ENCODE assay signal across 16 cellular contexts in the genomic region with DNA sequence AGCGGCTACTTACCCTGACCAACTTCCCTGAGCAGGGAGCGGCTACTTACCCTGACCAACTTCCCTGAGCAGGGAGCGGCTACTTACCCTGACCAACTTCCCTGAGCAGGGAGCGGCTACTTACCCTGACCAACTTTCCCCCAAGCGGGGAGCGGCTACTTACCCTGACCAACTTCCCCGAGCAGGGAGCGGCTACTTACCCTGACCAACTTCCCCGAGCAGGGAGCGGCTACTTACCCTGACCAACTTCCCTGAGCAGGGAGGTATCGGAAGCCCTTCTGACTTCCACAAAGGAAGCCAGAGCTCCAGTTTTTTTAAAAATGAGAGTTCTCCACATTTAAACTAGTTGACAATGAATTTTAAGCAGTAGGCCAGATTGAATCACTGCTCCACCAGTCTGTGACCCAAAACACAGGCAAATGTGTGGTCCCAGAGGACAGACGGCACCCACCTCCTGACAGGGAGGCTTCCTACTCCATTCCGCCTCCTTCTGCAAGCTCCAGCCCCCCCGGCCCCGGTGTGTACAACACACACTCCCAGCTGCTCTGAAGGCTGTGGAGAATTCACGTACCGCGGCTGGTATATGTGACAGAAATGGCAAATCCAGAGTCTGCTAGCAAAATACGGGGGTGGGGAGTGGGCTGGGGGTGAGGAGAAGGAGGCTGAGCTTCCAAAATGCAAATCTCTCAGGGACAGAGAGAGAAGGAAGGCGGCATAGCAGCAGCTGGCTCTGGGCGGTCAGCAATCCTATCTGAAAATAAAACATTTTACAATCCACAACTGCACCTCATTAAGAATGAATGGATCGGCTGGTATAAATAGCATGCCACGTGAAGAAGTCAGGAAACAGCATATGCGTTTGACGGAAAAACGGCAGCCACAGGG. TPM values are rescaled to one million over a fixed set of nuclear protein-coding genes. Genes with fewer than 3 reads are reported as not detected.
DNase-seq lines count a peak whose midpoint lies in the region; ATAC-seq, FAIRE-seq and TF ChIP-seq lines count a peak whose summit lies in the region.
"Had no signal": no experiment of that assay in that cellular context is flagged by ENCODE, and none has a peak within 500 bp of the region (broad histone marks: within the 10 kb centered on the region; RNA-seq: fewer than 3 reads in every experiment).

No MANE protein-coding gene starts in this region.

- no peak for TF ChIP-seq POLR2A in endothelial cell of umbilical vein (IDR thresholded peaks at IDR 0.05; ENCODE audit: low read depth, low read length)

- no peaks in the 10 kb centered on the region for H3K9me1 ChIP-seq in endothelial cell of umbilical vein (replicated peaks; ENCODE audit: control insufficient read depth, extremely low read depth, insufficient read depth, low read length)

- no peak overlapping the region for H3K4me3 ChIP-seq in RWPE2 (ENCODE audit: severe bottlenecking)
- peak overlapping the region in 2 of 3 experiments; percentile 22 to 25 for H3K4me3 ChIP-seq in endothelial cell of umbilical vein (replicated peaks in 1 of 3; ENCODE audit: insufficient read depth in 1 of 3, low read depth in 1 of 3, low read length in 3 of 3)
- H3K4me3 ChIP-seq in stomach smooth muscle (ENCODE audit: low read length in 2 of 2): no peak overlapping the region
- H3K4me3 ChIP-seq: cardiac muscle cell had no signal

- H3K79me2 ChIP-seq in endothelial cell of umbilical vein (ENCODE audit: control insufficient read depth, insufficient read depth, low read length): no peaks in the 10 kb centered on the region

- no TSS peak for BruUV-seq in endothelial cell of umbilical vein (replicated peaks; lab: Mats Ljungman, UMichigan)

- intact Hi-C loops in endothelial cell of umbilical vein (cut with micrococcal nuclease): loop anchor here (1.0 kb wide), 1 partner anchor 31 kb away; no protein-coding TSS in a partner anchor

- no peaks in the 10 kb centered on the region for H3K9me3 ChIP-seq in RWPE2 (ENCODE audit: severe bottlenecking)
- H3K9me3 ChIP-seq in endothelial cell of umbilical vein (replicated peaks; ENCODE audit: control insufficient read depth, insufficient read depth, low read length): no peaks in the 10 kb centered on the region
- H3K9me3 ChIP-seq in stomach smooth muscle (ENCODE audit: control insufficient read depth in 2 of 2, low read length in 2 of 2): no peaks in the 10 kb centered on the region

- TF ChIP-seq CTCF in RWPE2 (IDR thresholded peaks at IDR 0.05; ENCODE audit: poor library complexity, severe bottlenecking) (no peak), endothelial cell of umbilical vein (IDR thresholded peaks at IDR 0.05; ENCODE audit: extremely low read depth in 1 of 2, insufficient read depth in 1 of 2, low read depth in 1 of 2, low read length in 2 of 2) (no peak), D721Med (IDR thresholded peaks at IDR 0.05; ENCODE audit: insufficient read depth, missing control alignments) (no peak)

- H4K20me1 ChIP-seq in endothelial cell of umbilical vein (replicated peaks; ENCODE audit: control insufficient read depth, extremely low read depth, insufficient read depth, low read length): no peaks in the 10 kb centered on the region

- CTCF ChIA-PET in endothelial cell of umbilical vein (lab: Charles Lee): interaction anchor here (0.8 to 1.3 kb wide), 2 partner anchors 24 to 46 kb away, joined by 3 read pairs; no protein-coding TSS in a partner anchor

- peak overlapping the region; percentile 48 for H3K9ac ChIP-seq in endothelial cell of umbilical vein (replicated peaks; ENCODE audit: extremely low read depth, insufficient read depth, low read length)
- no peak overlapping the region for H3K9ac ChIP-seq in stomach smooth muscle (ENCODE audit: low read length in 2 of 2)

- H3K27me3 ChIP-seq in RWPE2 (ENCODE audit: insufficient read depth, poor library complexity, severe bottlenecking) (no peaks in the 10 kb centered on the region), endothelial cell of umbilical vein (ENCODE audit: control insufficient read depth in 2 of 2, insufficient read depth in 2 of 2, low read length in 2 of 2) (no peaks in the 10 kb centered on the region), stomach smooth muscle (ENCODE audit: control insufficient read depth in 1 of 2, insufficient read depth in 2 of 2, low read length in 2 of 2) (no peaks in the 10 kb centered on the region)
- H3K27me3 ChIP-seq: cardiac muscle cell had no signal

- peak; percentile 46 for DNase-seq in RWPE2 (ENCODE audit: low spot score)
- peak; percentile 46 for DNase-seq in endothelial cell of umbilical vein (ENCODE audit: low read depth, low spot score)
- peak; percentile 17 for DNase-seq in middle frontal gyrus (ENCODE audit: extremely low spot score, low spot score)
- no peak for DNase-seq in stimulated activated CD4-positive, alpha-beta T cell treated with anti-CD3 and anti-CD28 coated beads, Interleukin-12 subunit alpha, Interleukin-12 subunit beta, amount 100 ng/mL, for 4 hours
- no peak for DNase-seq in D721Med (ENCODE audit: insufficient read length, low spot score)
- no peak for DNase-seq in NCI-H1105 treated with DMSO at 0.1 percent for 48 hours (lab: John Stamatoyannopoulos, UW)
- DNase-seq: activated CD4-positive, alpha-beta T cell treated with anti-CD3 and anti-CD28 coated beads, Interleukin-2, amount 10 ng/mL, durations not matched to agents 7 days and 5 days; CD4-positive, alpha-beta memory T cell; GF-D8; stimulated activated CD4-positive, alpha-beta T cell treated with anti-CD3 and anti-CD28 coated beads, Interleukin-4, amount 100 ng/mL, for 1 hour; T-cell had no signal

- ATAC-seq in RWPE2 (ENCODE audit: low read depth) (no peak), GM21360 (IDR thresholded peaks at IDR 0.05; ENCODE audit: unreplicated experiment) (no peak)
- ATAC-seq: activated T-helper 17 cell treated with anti-CD3 and anti-CD28 coated beads, Interleukin-2, amount 50 U/mL, for 72 hours; T-cell had no signal

- H3K36me3 ChIP-seq in RWPE2 (ENCODE audit: low read depth) (no peaks in the 10 kb centered on the region), endothelial cell of umbilical vein (ENCODE audit: control insufficient read depth in 2 of 2, extremely low read depth in 1 of 2, insufficient read depth in 2 of 2, low read length in 2 of 2) (no peaks in the 10 kb centered on the region), stomach smooth muscle (ENCODE audit: control insufficient read depth in 2 of 2, insufficient read depth in 2 of 2, low read length in 2 of 2) (no peaks in the 10 kb centered on the region)
- H3K36me3 ChIP-seq: cardiac muscle cell had no signal

- POLR2A ChIA-PET in endothelial cell of umbilical vein (lab: Charles Lee): no interaction called here

- peak overlapping the region; percentile 82 for H2AFZ ChIP-seq in endothelial cell of umbilical vein (ENCODE audit: low read depth, low read length)

- dilution Hi-C loops in endothelial cell of umbilical vein (cut with MboI; ENCODE audit: extremely low pct_ligation_motif_present, low sequenced_read_pairs): no loop called here

- FAIRE-seq in endothelial cell of umbilical vein (lab: Jason Lieb, UNC) (peak; percentile 62), D721Med (lab: Jason Lieb, UNC) (no peak)

- no peaks in the 10 kb centered on the region for H3K4me1 ChIP-seq in RWPE2 (ENCODE audit: insufficient read depth, poor library complexity, severe bottlenecking)
- peaks cover 25% of the 10 kb centered on the region for H3K4me1 ChIP-seq in endothelial cell of umbilical vein (ENCODE audit: control insufficient read depth, extremely low read depth, insufficient read depth, low read length)
- H3K4me1 ChIP-seq in stomach smooth muscle (ENCODE audit: control insufficient read depth, insufficient read depth, low read length): peaks cover 3% of the 10 kb centered on the region

- peak overlapping the region; percentile 63 for H3K4me2 ChIP-seq in endothelial cell of umbilical vein (ENCODE audit: insufficient read depth, low read length)

- no peak overlapping the region for H3K27ac ChIP-seq in RWPE2 (ENCODE audit: poor library complexity, severe bottlenecking)
- peak overlapping the region; percentile 29 for H3K27ac ChIP-seq in endothelial cell of umbilical vein (ENCODE audit: insufficient read depth, low read depth, low read length)
- peak overlapping the region; percentile 31 for H3K27ac ChIP-seq in stomach smooth muscle (ENCODE audit: low read length)
- H3K27ac ChIP-seq: cardiac muscle cell had no signal

TF ChIP-seq in endothelial cell of umbilical vein, 7 proteins besides CTCF, POLR2A, EP300 and RAD21:
- no peak for TF ChIP-seq POLR2AphosphoS5 (IDR thresholded peaks at IDR 0.05; ENCODE audit: insufficient read depth, low read depth, low read length)
- TF ChIP-seq, protein P1, sequence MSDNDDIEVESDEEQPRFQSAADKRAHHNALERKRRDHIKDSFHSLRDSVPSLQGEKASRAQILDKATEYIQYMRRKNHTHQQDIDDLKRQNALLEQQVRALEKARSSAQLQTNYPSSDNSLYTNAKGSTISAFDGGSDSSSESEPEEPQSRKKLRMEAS (IDR thresholded peaks at IDR 0.05; ENCODE audit: insufficient read depth, insufficient read length): peak; percentile 48

RNA-seq across cellular contexts. Expression of gene DOC2B, which starts 53.0 kb away (rescaled TPM):
- 0.05 and 0.22 TPM in 2 replicates for total RNA-seq in endothelial cell of umbilical vein
- 0.10 and 0.22 TPM in 2 replicates for polyA plus RNA-seq in endothelial cell of umbilical vein
- polyA plus RNA-seq in endothelial cell of umbilical vein (2011; cell fraction: cytosol; rRNA removed): 0.23 and 0.24 TPM in 2 replicates
- 0.07 and 0.24 TPM in 2 replicates for polyA plus RNA-seq in endothelial cell of umbilical vein (2011; cell fraction: nucleus; rRNA removed)
- 0.90 and 3.7 TPM in 2 replicates for polyA plus RNA-seq in endothelial cell of umbilical vein (2012)
- 0.04 and 0.15 TPM in 2 replicates for polyA minus RNA-seq in endothelial cell of umbilical vein
- polyA minus RNA-seq in endothelial cell of umbilical vein (2011; cell fraction: cytosol; rRNA and poly(A)+ RNA removed): not detected
- polyA minus RNA-seq in endothelial cell of umbilical vein (2011; cell fraction: nucleus; rRNA and poly(A)+ RNA removed): 0.14 TPM in 1 of 2 replicates, not detected in the other
- total RNA-seq: activated CD4-positive, alpha-beta T cell treated with anti-CD3 and anti-CD28 coated beads, Interleukin-2, amount 10 ng/mL, durations not matched to agents 7 days and 5 days; fibroblast of lung had no signal
- polyA plus RNA-seq: CD4-positive, alpha-beta memory T cell; fibroblast of lung had no signal

Comparison
In these comparisons a context has a peak if more than half of its experiments do, and no peak if none do; other contexts are left out.
1. DNase-seq: peak in RWPE2 (single experiment), endothelial cell of umbilical vein (single experiment) and middle frontal gyrus (single experiment); none in stimulated activated CD4-positive, alpha-beta T cell treated with anti-CD3 and anti-CD28 coated beads, Interleukin-12 subunit alpha, Interleukin-12 subunit beta, amount 100 ng/mL, for 4 hours (single experiment), D721Med (single experiment) and NCI-H1105 treated with DMSO at 0.1 percent for 48 hours (single experiment).
2. H3K4me3 ChIP-seq: peak in endothelial cell of umbilical vein (2 of 3); none in RWPE2 (single experiment) and stomach smooth muscle (0 of 2).